In the genomic region with DNA sequence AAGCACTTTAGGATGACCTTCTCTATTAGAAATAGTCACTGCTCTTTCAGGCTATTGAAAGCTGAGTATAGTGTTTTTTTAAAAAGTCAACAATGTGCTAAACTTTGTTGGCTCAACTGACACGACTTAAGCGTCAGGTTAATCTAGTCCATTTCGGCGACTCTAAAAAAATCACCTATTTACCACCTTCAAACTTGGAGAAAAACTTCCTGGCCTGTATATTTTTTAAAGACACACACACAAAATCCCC, we compare ENCODE assay signal across 8 cellular contexts.
A peak's percentile ranks its signal among the peaks of the same experiment; 100 is the strongest.
DNase-seq lines count a peak whose midpoint lies in the region; TF ChIP-seq lines count a peak whose summit lies in the region.

No MANE protein-coding gene starts in this region.

- H3K18ac ChIP-seq in mesendoderm (ENCODE audit: low read length): no peak overlapping the region

- H3K4me1 Mint-ChIP-seq in brain (peaks cover 44% of the 10 kb centered on the region), type B pancreatic cell (ENCODE audit: unreplicated experiment) (peaks cover 59% of the 10 kb centered on the region)

- H3K27me3 Mint-ChIP-seq in brain (peaks cover 23% of the 10 kb centered on the region), type B pancreatic cell (no peaks in the 10 kb centered on the region)

- no peak overlapping the region for H3K56ac ChIP-seq in mesendoderm (ENCODE audit: low read length)

- no peaks in the 10 kb centered on the region for H3K27me3 ChIP-seq in cardiac muscle cell
- H3K27me3 ChIP-seq in mesendoderm (ENCODE audit: insufficient read depth, low read length, poor library complexity): no peaks in the 10 kb centered on the region

- TF ChIP-seq CTCF in cardiac muscle cell (IDR thresholded peaks at IDR 0.05; ENCODE audit: low read depth, low read length): no peak
- TF ChIP-seq CTCF in brain (conservative IDR thresholded peaks at IDR 0.05): no peak
- no peak for TF ChIP-seq CTCF in type B pancreatic cell (conservative IDR thresholded peaks at IDR 0.05)

- intact Hi-C loops in cardiac septum (cut with DNase I): loop anchor here (2.0 to 10.0 kb wide), 4 partner anchors 65 to 511 kb away; no protein-coding TSS in a partner anchor

- H3K4ac ChIP-seq in mesendoderm (ENCODE audit: low read depth, low read length): no peak overlapping the region

- no peaks in the 10 kb centered on the region for H3K9me3 ChIP-seq in cardiac muscle cell (ENCODE audit: low read depth)

- WGBS in mesendoderm (ENCODE audit: extremely low coverage, insufficient coverage, low lambda C conversion rate): no CpG with 5 or more reads among the region's 4 CpGs

- H3K36me3 ChIP-seq in cardiac muscle cell (no peaks in the 10 kb centered on the region), mesendoderm (ENCODE audit: control insufficient read depth, insufficient read depth, low read length) (no peaks in the 10 kb centered on the region)

- H3K4me3 Mint-ChIP-seq in brain (peak overlapping the region; percentile 84 to 93 (median 87)), type B pancreatic cell (peak overlapping the region; percentile 92)

- no peak overlapping the region for H2BK15ac ChIP-seq in mesendoderm (replicated peaks; ENCODE audit: low read depth)

- no peaks in the 10 kb centered on the region for H3K79me1 ChIP-seq in mesendoderm (ENCODE audit: low read length)

- no peak overlapping the region for H4K5ac ChIP-seq in mesendoderm (ENCODE audit: low read length)

- H2BK120ac ChIP-seq in mesendoderm (ENCODE audit: low read depth, low read length): no peak overlapping the region

- H3K27ac Mint-ChIP-seq in brain (peak overlapping the region; percentile 21 to 95 (median 91)), type B pancreatic cell (peak overlapping the region; percentile 94)

- peak overlapping the region; percentile 99 for H3K27ac ChIP-seq in cardiac muscle cell
- H3K27ac ChIP-seq in mesendoderm (ENCODE audit: low read depth, low read length): no peak overlapping the region

- no peaks in the 10 kb centered on the region for H3K9me3 Mint-ChIP-seq in brain
- H3K9me3 Mint-ChIP-seq in type B pancreatic cell: no peaks in the 10 kb centered on the region

- peak overlapping the region; percentile 61 for H3K4me3 ChIP-seq in cardiac muscle cell
- no peak overlapping the region for H3K4me3 ChIP-seq in mesendoderm (ENCODE audit: low read length)

- no peaks in the 10 kb centered on the region for H3K79me2 ChIP-seq in mesendoderm (ENCODE audit: control insufficient read depth, insufficient read depth, low read length)

- H4K8ac ChIP-seq in mesendoderm (ENCODE audit: low read depth, low read length): no peak overlapping the region

- no peak overlapping the region for H2AK5ac ChIP-seq in mesendoderm (ENCODE audit: low read length)

- H3K23ac ChIP-seq in mesendoderm (ENCODE audit: low read length): no peak overlapping the region

- DNase-seq in cardiac muscle cell (ENCODE audit: low read depth in 1 of 2, low spot score in 1 of 2): no peak
- DNase-seq in cardiac septum (ENCODE audit: low spot score): no peak
- DNase-seq in mesendoderm: no peak
- DNase-seq in type B pancreatic cell (ENCODE audit: extremely low spot score, unreplicated experiment): no peak
- no peak for DNase-seq in NOMO-1 treated with dmso at 0.1 percent for 144 hours (lab: John Stamatoyannopoulos, UW; ENCODE audit: unreplicated experiment)
- no peak for DNase-seq in DMS153 (lab: John Stamatoyannopoulos, UW)
- DNase-seq in NCI-H1417 (lab: John Stamatoyannopoulos, UW): no peak

- peaks cover 46% of the 10 kb centered on the region for H3K4me1 ChIP-seq in cardiac muscle cell (ENCODE audit: low read depth)
- H3K4me1 ChIP-seq in mesendoderm (ENCODE audit: control insufficient read depth, low read depth, low read length): no peaks in the 10 kb centered on the region

- no peaks in the 10 kb centered on the region for H3K36me3 Mint-ChIP-seq in brain
- H3K36me3 Mint-ChIP-seq in type B pancreatic cell: no peaks in the 10 kb centered on the region

- H2BK5ac ChIP-seq in mesendoderm (ENCODE audit: low read length): no peak overlapping the region

- H3K9ac ChIP-seq in mesendoderm (ENCODE audit: low read length): no peak overlapping the region

- peak overlapping the region; percentile 92 for H3K4me2 ChIP-seq in mesendoderm (ENCODE audit: low read length)
